ENCODE assay signal across 9 cellular contexts in genomic region chr3:25532763-25533162, GRCh38.
DNase-seq lines count a peak whose midpoint lies in the region; ATAC-seq and TF ChIP-seq lines count a peak whose summit lies in the region.
"Had no signal": no experiment of that assay in that cellular context is flagged by ENCODE, and none has a peak within 500 bp of the region (broad histone marks: within the 10 kb centered on the region; RNA-seq: fewer than 3 reads in every experiment).

No MANE protein-coding gene starts in this region.

- 89 to 100% methylated on average over 1 of the region's 1 CpG for WGBS in heart right ventricle, 2 donors

- H3K4me3 ChIP-seq in heart right ventricle (no peak overlapping the region), fibroblast of villous mesenchyme (ENCODE audit: low read depth, low read length) (no peak overlapping the region), upper lobe of right lung (no peak overlapping the region)

- no peak overlapping the region for H3K27ac ChIP-seq in heart right ventricle
- H3K27ac ChIP-seq in upper lobe of right lung: no peak overlapping the region

- TF ChIP-seq CTCF in heart right ventricle (IDR thresholded peaks at IDR 0.05) (peak in 8 of 9 donors; percentile 27 to 54 (median 42)), fibroblast of villous mesenchyme (IDR thresholded peaks at IDR 0.05; ENCODE audit: insufficient read depth, low read depth, low read length) (peak; percentile 60), upper lobe of right lung (IDR thresholded peaks at IDR 0.05) (peak; percentile 47)

- H3K4me1 ChIP-seq in heart right ventricle (peaks cover 0 to 15% (median 8%) of the 10 kb centered on the region in 9 donors), upper lobe of right lung (no peaks in the 10 kb centered on the region)

- intact Hi-C loops in heart right ventricle (cut with DNase I): no loop called here
- intact Hi-C loops in left ventricle myocardium superior (cut with micrococcal nuclease): no loop called here
- intact Hi-C loops in upper lobe of right lung (cut with DNase I): no loop called here

- TF ChIP-seq POLR2A in GM18505 (IDR thresholded peaks at IDR 0.05; ENCODE audit: borderline replicate concordance, extremely low read depth, insufficient read depth, insufficient read length): no peak

- H3K36me3 ChIP-seq in heart right ventricle: peaks cover 0 to 7% (median 0%) of the 10 kb centered on the region in 9 donors
- no peaks in the 10 kb centered on the region for H3K36me3 ChIP-seq in upper lobe of right lung

- H3K27me3 ChIP-seq in heart right ventricle (no peaks in the 10 kb centered on the region), upper lobe of right lung (no peaks in the 10 kb centered on the region)

- H3K9me3 ChIP-seq in heart right ventricle: peaks cover 0 to 21% (median 10%) of the 10 kb centered on the region in 11 donors
- no peaks in the 10 kb centered on the region for H3K9me3 ChIP-seq in upper lobe of right lung

- ATAC-seq in heart right ventricle: no peak
- ATAC-seq in left ventricle myocardium superior: no peak
- ATAC-seq in upper lobe of right lung: no peak
- ATAC-seq in GM18505 (IDR thresholded peaks at IDR 0.05; ENCODE audit: unreplicated experiment): no peak
- ATAC-seq: Right ventricle myocardium inferior had no signal

- DNase-seq in heart right ventricle: no peak
- DNase-seq in left ventricle myocardium superior: no peak
- peak; percentile 51 for DNase-seq in RPMI7951 (ENCODE audit: low read depth)
- DNase-seq in fibroblast of villous mesenchyme (ENCODE audit: low read depth): peak; percentile 13
- DNase-seq in upper lobe of right lung: no peak
- DNase-seq in central memory CD4-positive, alpha-beta T cell: no peak
- no peak for DNase-seq in NCI-H1417 treated with DMSO at 0.1 percent for 48 hours (lab: John Stamatoyannopoulos, UW)

Comparison
In these comparisons a context has a peak if more than half of its experiments do, and no peak if none do; other contexts are left out.
1. DNase-seq: peak in RPMI7951 (single experiment) and fibroblast of villous mesenchyme (single experiment); none in heart right ventricle (0 of 2), left ventricle myocardium superior (single experiment), upper lobe of right lung (single experiment), central memory CD4-positive, alpha-beta T cell (single experiment) and NCI-H1417 treated with DMSO at 0.1 percent for 48 hours (single experiment).
2. Peak in every context shown above with its lines, with median percentiles within 50 percentile points of each other: CTCF ChIP-seq.